Comparison of ENCODE assay signal across 12 cellular contexts in the genomic region with DNA sequence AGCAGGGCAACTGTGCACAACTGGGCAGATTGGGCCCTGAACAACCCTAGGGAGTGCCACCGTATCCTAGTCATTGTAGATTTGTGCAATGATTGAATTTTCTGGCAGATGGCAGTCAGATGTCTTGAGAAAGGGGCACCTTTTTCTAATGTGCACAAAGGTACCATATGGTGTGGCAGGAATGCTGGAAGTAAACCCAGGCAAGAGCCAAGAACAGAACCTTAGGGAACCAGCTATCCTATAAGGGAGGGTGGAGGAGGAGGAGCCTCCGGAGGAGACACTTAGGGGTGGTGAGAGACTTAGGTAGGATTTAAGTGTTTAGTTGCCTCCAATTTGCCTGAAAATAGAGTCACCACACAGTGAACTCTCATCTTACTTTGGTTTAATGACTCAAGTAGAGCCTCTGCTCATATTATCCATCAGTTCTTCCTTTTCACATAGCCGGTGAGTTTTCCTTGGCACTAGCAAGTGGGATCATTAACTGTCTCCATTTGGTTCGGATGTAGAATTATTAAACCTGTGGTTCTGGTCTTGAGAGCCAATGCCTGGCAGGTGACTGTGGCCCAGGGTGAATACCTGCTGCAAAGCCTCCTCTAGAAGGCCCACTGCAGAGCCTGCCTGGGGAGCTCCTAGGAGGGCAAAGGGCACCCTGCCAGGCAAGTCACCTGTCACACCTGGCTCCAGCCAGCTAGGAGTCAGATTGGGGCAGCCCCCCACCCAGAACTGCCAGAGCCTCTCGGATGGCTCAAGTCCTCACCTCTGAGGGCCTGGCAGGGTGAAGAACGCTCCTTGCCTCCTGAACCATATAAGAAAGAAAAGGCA.
A peak's percentile ranks its signal among the peaks of the same experiment; 100 is the strongest.
DNase-seq lines count a peak whose midpoint lies in the region; ATAC-seq and TF ChIP-seq lines count a peak whose summit lies in the region.
"Had no signal": no experiment of that assay in that cellular context is flagged by ENCODE, and none has a peak within 500 bp of the region (broad histone marks: within the 10 kb centered on the region; RNA-seq: fewer than 3 reads in every experiment).

No MANE protein-coding gene starts in this region.

- H3K27me3 ChIP-seq in uterus, result no peaks in the 10 kb centered on the region
- no peaks in the 10 kb centered on the region for H3K27me3 ChIP-seq in aorta (ENCODE audit: control insufficient read depth in 1 of 2, insufficient read depth in 2 of 2, low read length in 1 of 2)
- H3K27me3 ChIP-seq: BE2C, cardiac muscle cell, heart left ventricle had no signal

- DNase-seq in Right ventricle myocardium superior (no peak), Right ventricle myocardium inferior (ENCODE audit: missing footprints) (no peak), memory B cell (ENCODE audit: low spot score in 2 of 2) (no peak), uterus (no peak), aorta (no peak), NCI-H774 (lab: John Stamatoyannopoulos, UW) (no peak)
- DNase-seq in activated naive CD4-positive, alpha-beta T cell treated with anti-CD3 and anti-CD28 coated beads, Interleukin-2, amount 50 U/mL, for 16 hours, result peak; percentile 26
- DNase-seq: BE2C, heart left ventricle had no signal

- no peak overlapping the region for H3K4me3 Mint-ChIP-seq in memory B cell
- H3K4me3 Mint-ChIP-seq: WTC11 had no signal

- TF ChIP-seq POLR2A in uterus (IDR thresholded peaks at IDR 0.05), result no peak

- no peak overlapping the region for H3K4me3 ChIP-seq in urinary bladder (ENCODE audit: low read depth, low read length)
- H3K4me3 ChIP-seq in uterus, result no peak overlapping the region
- no peak overlapping the region for H3K4me3 ChIP-seq in aorta (ENCODE audit: low read length in 2 of 2)
- H3K4me3 ChIP-seq: cardiac muscle cell, heart left ventricle had no signal

- H3K36me3 ChIP-seq in urinary bladder (ENCODE audit: insufficient read depth) (no peaks in the 10 kb centered on the region), uterus (no peaks in the 10 kb centered on the region), aorta (ENCODE audit: control insufficient read depth in 1 of 2, insufficient read depth in 2 of 2, low read length in 1 of 2) (no peaks in the 10 kb centered on the region)
- H3K36me3 ChIP-seq: BE2C had no signal

- no peaks in the 10 kb centered on the region for H3K9me3 ChIP-seq in uterus
- peaks cover 2% of the 10 kb centered on the region for H3K9me3 ChIP-seq in aorta (ENCODE audit: control insufficient read depth, low read length)
- H3K9me3 ChIP-seq: BE2C, heart left ventricle had no signal

- H3K27ac ChIP-seq in urinary bladder (ENCODE audit: low read depth), result peak overlapping the region; percentile 13
- peak overlapping the region in 1 of 2 donors; percentile 60 for H3K27ac ChIP-seq in uterus
- no peak overlapping the region for H3K27ac ChIP-seq in aorta (ENCODE audit: low read depth in 1 of 2, low read length in 2 of 2)

- H3K9me3 Mint-ChIP-seq in memory B cell, result no peaks in the 10 kb centered on the region

- intact Hi-C loops in Right ventricle myocardium superior (cut with DNase I) (no loop called here), Right ventricle myocardium inferior (cut with DNase I) (no loop called here), uterus (cut with DNase I; ENCODE audit: low total_unique reads) (no loop called here), aorta (cut with DNase I) (loop anchor here in 1 of 2 donors (5.0 kb wide), 1 partner anchor 34 kb away; no protein-coding TSS in a partner anchor)

- no peak for TF ChIP-seq CTCF in uterus (IDR thresholded peaks at IDR 0.05)

- H3K4me1 Mint-ChIP-seq in memory B cell, result peaks cover 34% of the 10 kb centered on the region

- no peaks in the 10 kb centered on the region for H3K27me3 Mint-ChIP-seq in memory B cell

- H3K36me3 Mint-ChIP-seq in memory B cell, result no peaks in the 10 kb centered on the region
- H3K36me3 Mint-ChIP-seq: WTC11 had no signal

- H3K4me1 ChIP-seq in urinary bladder (ENCODE audit: insufficient read depth), result no peaks in the 10 kb centered on the region
- H3K4me1 ChIP-seq in uterus, result no peaks in the 10 kb centered on the region
- H3K4me1 ChIP-seq in aorta (ENCODE audit: control insufficient read depth in 1 of 2, insufficient read depth in 2 of 2, low read length in 2 of 2), result peaks cover under 1 to 4% of the 10 kb centered on the region in 2 donors

- ATAC-seq in Right ventricle myocardium superior (ENCODE audit: poor library complexity), result peak; percentile 30
- no peak for ATAC-seq in Right ventricle myocardium inferior
- no peak for ATAC-seq in memory B cell (ENCODE audit: low read depth)
- no peak for ATAC-seq in aorta (ENCODE audit: low FRiP score)
- ATAC-seq: WTC11 had no signal

- H3K27ac Mint-ChIP-seq in memory B cell, result peak overlapping the region; percentile 81

- WGBS in urinary bladder, result 90% methylated on average over 6 of the region's 6 CpGs
- 93 to 95% methylated on average over 6 of the region's 6 CpGs for WGBS in aorta, 2 donors
